ENCODE assay signal across 20 cellular contexts in genomic region chr10:67110286-67110685, GRCh38.
"Had no signal": no experiment of that assay in that cellular context is flagged by ENCODE, and none has a peak within 500 bp of the region (broad histone marks: within the 10 kb centered on the region; RNA-seq: fewer than 3 reads in every experiment).

No MANE protein-coding gene starts in this region.

- ATAC-seq: activated CD8-positive, alpha-beta T cell treated with anti-CD3 and anti-CD28 coated beads, Interleukin-2, amount 10 ng/mL, durations not matched to agents 7 days and 5 days; activated naive CD8-positive, alpha-beta T cell treated with anti-CD3 and anti-CD28 coated beads, Interleukin-2, amount 50 U/mL, for 24 hours; esophagus mucosa; gastrocnemius medialis; lower lobe of right lung; naive thymus-derived CD8-positive, alpha-beta T cell had no signal

- H3K27me3 ChIP-seq: colonic mucosa, gastrocnemius medialis, right atrium auricular region, thyroid gland had no signal

- H3K4me1 ChIP-seq: colonic mucosa, gastrocnemius medialis, lower lobe of right lung, prostate gland, right atrium auricular region, thyroid gland had no signal

- DNase-seq: activated B cell treated with CpG ODN at 0.5 μM for 24 hours; activated CD4-positive, alpha-beta T cell treated with anti-CD3 and anti-CD28 coated beads for 48 hours; activated CD8-positive, alpha-beta T cell treated with anti-CD3 and anti-CD28 coated beads, Interleukin-2, amount 10 ng/mL, durations not matched to agents 7 days and 5 days; activated naive CD4-positive, alpha-beta T cell treated with anti-CD3 and anti-CD28 coated beads, Interleukin-2, amount 10 ng/mL, durations not matched to agents 7 days and 5 days; activated naive CD8-positive, alpha-beta T cell treated with anti-CD3 and anti-CD28 coated beads, Interleukin-2, amount 50 U/mL, for 24 hours; activated T-cell treated with anti-CD3 and anti-CD28 coated beads, Interleukin-2, amount 50 U/mL, for 24 hours; anterior cingulate cortex; caudate nucleus; colonic mucosa; gastrocnemius medialis; head of caudate nucleus; lower lobe of right lung; naive thymus-derived CD8-positive, alpha-beta T cell; stimulated activated CD4-positive, alpha-beta T cell treated with anti-CD3 and anti-CD28 coated beads, Interleukin-12 subunit alpha, Interleukin-12 subunit beta, amount 100 ng/mL, for 4 hours; stimulated activated CD4-positive, alpha-beta T cell treated with anti-CD3 and anti-CD28 coated beads, Interleukin-1b, Interleukin-23, amount 100 ng/mL, for 48 hours; stimulated activated naive CD4-positive, alpha-beta T cell treated with Interleukin-2 at 50 U/mL for 16 hours; thyroid gland had no signal

- H3K36me3 ChIP-seq: colonic mucosa, gastrocnemius medialis, lower lobe of right lung, prostate gland, right atrium auricular region, thyroid gland had no signal

- H3K4me3 ChIP-seq: colonic mucosa, gastrocnemius medialis, lower lobe of right lung, prostate gland, right atrium auricular region, thyroid gland had no signal

- H3K9me3 ChIP-seq: colonic mucosa, gastrocnemius medialis, lower lobe of right lung, prostate gland, right atrium auricular region, thyroid gland had no signal

- H3K27ac ChIP-seq: colonic mucosa, gastrocnemius medialis, lower lobe of right lung, prostate gland, right atrium auricular region, thyroid gland had no signal
